Comparison of ENCODE assay signal across 17 cellular contexts in the genomic region with DNA sequence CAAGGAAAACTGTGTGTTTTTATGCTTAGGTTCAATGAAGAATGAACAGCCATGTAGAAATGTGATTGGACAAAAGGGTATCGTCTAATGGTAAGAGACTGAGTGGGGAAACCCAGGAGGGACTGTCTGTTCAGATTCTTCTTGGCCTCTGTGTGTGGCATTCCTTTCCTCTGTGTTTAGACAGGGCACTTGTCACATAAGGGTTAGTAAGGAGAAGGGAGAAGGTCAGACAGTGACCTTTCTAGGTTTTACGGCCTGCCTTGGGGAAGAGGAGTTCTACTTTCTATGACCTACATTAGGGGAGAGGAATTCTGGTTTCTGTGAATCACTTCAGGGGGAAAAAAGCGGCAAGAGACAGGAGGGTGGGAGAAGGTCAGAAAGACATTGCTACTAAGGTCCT.
DNase-seq lines count a peak whose midpoint lies in the region; ATAC-seq and TF ChIP-seq lines count a peak whose summit lies in the region.
"Had no signal": no experiment of that assay in that cellular context is flagged by ENCODE, and none has a peak within 500 bp of the region (broad histone marks: within the 10 kb centered on the region; RNA-seq: fewer than 3 reads in every experiment).

No MANE protein-coding gene starts in this region.

- no peak overlapping the region for H4K8ac ChIP-seq in mesenchymal stem cell (ENCODE audit: low read length)

- H3F3A ChIP-seq in MM.1S (ENCODE audit: insufficient read depth, low read length), result 0 out of 2 replicates have a peak, but pooled peaks cover 4% of the 10 kb centered on the region

- H3K9ac ChIP-seq in MM.1S (ENCODE audit: low read length) (no peak overlapping the region), mesenchymal stem cell (ENCODE audit: low read length) (no peak overlapping the region)

- no peak overlapping the region for H2BK15ac ChIP-seq in mesenchymal stem cell (ENCODE audit: low read depth, poor library complexity, severe bottlenecking)

- H3K4me1 ChIP-seq in MM.1S (ENCODE audit: low read length), result peaks cover 17% of the 10 kb centered on the region
- H3K4me1 ChIP-seq in mesenchymal stem cell (ENCODE audit: control insufficient read depth, insufficient read depth, low read depth, low read length), result no peaks in the 10 kb centered on the region
- no peaks in the 10 kb centered on the region for H3K4me1 ChIP-seq in psoas muscle
- H3K4me1 ChIP-seq: HAP-1 had no signal

- no peak overlapping the region for H3K4me3 Mint-ChIP-seq in neural crest cell
- H3K4me3 Mint-ChIP-seq: CD4-positive, alpha-beta memory T cell; GM23338; HFFc6 had no signal

- no peak overlapping the region for H3K23ac ChIP-seq in mesenchymal stem cell (ENCODE audit: low read length in 2 of 2)

- no peak overlapping the region for H3K18ac ChIP-seq in mesenchymal stem cell (ENCODE audit: low read depth in 1 of 2, low read length in 2 of 2)

- no peak overlapping the region for H2BK12ac ChIP-seq in mesenchymal stem cell (ENCODE audit: low read length in 2 of 2)

- H2AFZ ChIP-seq in MM.1S (ENCODE audit: low read length) (peak overlapping the region; percentile 4; the same call in 1 of the 2 replicates), mesenchymal stem cell (ENCODE audit: low read depth, low read length) (no peak overlapping the region)
- H2AFZ ChIP-seq: GM23338 had no signal

- 64% methylated on average over 3 of the region's 3 CpGs for WGBS in mesenchymal stem cell
- WGBS in psoas muscle, 3 donors, result 56 to 57% (median 57%) methylated on average over 3 of the region's 3 CpGs

- no peak overlapping the region for H2BK5ac ChIP-seq in mesenchymal stem cell (ENCODE audit: low read depth, low read length, poor library complexity, severe bottlenecking)

- H3K9me3 Mint-ChIP-seq in neural crest cell, result no peaks in the 10 kb centered on the region
- H3K9me3 Mint-ChIP-seq: CD4-positive, alpha-beta memory T cell; GM23338; HFFc6 had no signal

- H3K79me1 ChIP-seq in mesenchymal stem cell (replicated peaks; ENCODE audit: low read length, poor library complexity, severe bottlenecking), result no peaks in the 10 kb centered on the region

- no peaks in the 10 kb centered on the region for H3K9me3 ChIP-seq in MM.1S (replicated peaks; ENCODE audit: insufficient read depth, low read length)
- no peaks in the 10 kb centered on the region for H3K9me3 ChIP-seq in mesenchymal stem cell (ENCODE audit: control insufficient read depth, low read length)
- no peaks in the 10 kb centered on the region for H3K9me3 ChIP-seq in psoas muscle
- H3K9me3 ChIP-seq: HAP-1 had no signal

- H3K27ac ChIP-seq in MM.1S (ENCODE audit: low read length), result peak overlapping the region; percentile 51; the same call in 1 of the 2 replicates
- no peak overlapping the region for H3K27ac ChIP-seq in mesenchymal stem cell (ENCODE audit: low read length, poor library complexity, severe bottlenecking)
- H3K27ac ChIP-seq in psoas muscle, result no peak overlapping the region

- in situ Hi-C loops in G401 (cut with HindIII; ENCODE audit: low sequenced_read_pairs), result no loop called here

- H3K4me3 ChIP-seq in MM.1S (ENCODE audit: low read length) (no peak overlapping the region), mesenchymal stem cell (ENCODE audit: insufficient read depth in 1 of 2, low read depth in 1 of 2, low read length in 2 of 2) (no peak overlapping the region), psoas muscle (no peak overlapping the region)
- H3K4me3 ChIP-seq: GM23338, HAP-1 had no signal

- H3K27ac Mint-ChIP-seq in neural crest cell (ENCODE audit: unreplicated experiment), result peak overlapping the region; percentile 0
- H3K27ac Mint-ChIP-seq: GM23338, HFFc6 had no signal

- H2AK5ac ChIP-seq in mesenchymal stem cell (ENCODE audit: low read length, severe bottlenecking), result no peak overlapping the region

- no peak overlapping the region for H4K91ac ChIP-seq in mesenchymal stem cell (ENCODE audit: low read length)

- H3K4me2 ChIP-seq in MM.1S (ENCODE audit: low read depth, low read length), result peak overlapping the region; percentile 50
- H3K4me2 ChIP-seq in mesenchymal stem cell (ENCODE audit: low read length, poor library complexity, severe bottlenecking), result no peak overlapping the region
- H3K4me2 ChIP-seq: GM23338 had no signal

- H3K79me2 ChIP-seq in MM.1S (ENCODE audit: low read length), result no peaks in the 10 kb centered on the region

- no peak overlapping the region for H3K4ac ChIP-seq in mesenchymal stem cell (ENCODE audit: low read depth in 1 of 2, low read length in 2 of 2)

- TF ChIP-seq CTCF in MM.1S (IDR thresholded peaks at IDR 0.05; ENCODE audit: low read length), result no peak
- no peak for TF ChIP-seq CTCF in neural crest cell (conservative IDR thresholded peaks at IDR 0.05)
- TF ChIP-seq CTCF in psoas muscle (IDR thresholded peaks at IDR 0.05), result no peak

- ATAC-seq in psoas muscle, result no peak
- no peak for ATAC-seq in HG02884 (IDR thresholded peaks at IDR 0.05; ENCODE audit: unreplicated experiment)
- ATAC-seq: GM23338 had no signal

- no peaks in the 10 kb centered on the region for H4K20me1 ChIP-seq in MM.1S (ENCODE audit: insufficient read depth, low read length)

- peaks cover 20% of the 10 kb centered on the region for H3K4me1 Mint-ChIP-seq in neural crest cell
- H3K4me1 Mint-ChIP-seq: CD4-positive, alpha-beta memory T cell had no signal

- H3K27me3 Mint-ChIP-seq in neural crest cell (ENCODE audit: low read depth), result no peaks in the 10 kb centered on the region

- H2BK120ac ChIP-seq in mesenchymal stem cell (ENCODE audit: low read depth, low read length), result no peak overlapping the region

- DNase-seq in MM.1S (no peak), islet precursor cell (peak; percentile 65), neural crest cell (ENCODE audit: low read depth, low spot score) (no peak), mesenchymal stem cell (no peak), psoas muscle (no peak), G401 (ENCODE audit: low spot score) (no peak)
- DNase-seq: C1 segment of cervical spinal cord; Calu3; CD4-positive, alpha-beta memory T cell; COR-L47; DMS153; DND-41; GF-D8; HFFc6 had no signal

- no peak overlapping the region for H3K14ac ChIP-seq in mesenchymal stem cell (ENCODE audit: low read length in 2 of 2)

- no peaks in the 10 kb centered on the region for H3K9me2 ChIP-seq in MM.1S (replicated peaks; ENCODE audit: insufficient read depth, low read length)

- H3K36me3 Mint-ChIP-seq in neural crest cell (ENCODE audit: low read depth), result no peaks in the 10 kb centered on the region
- H3K36me3 Mint-ChIP-seq: CD4-positive, alpha-beta memory T cell had no signal

- intact Hi-C loops in psoas muscle (cut with DNase I), result no loop called here

- H3K36me3 ChIP-seq in MM.1S (replicated peaks; ENCODE audit: insufficient read depth, low read length) (no peaks in the 10 kb centered on the region), mesenchymal stem cell (ENCODE audit: control insufficient read depth in 1 of 2, insufficient read depth in 2 of 2, low read depth in 1 of 2, low read length in 2 of 2) (no peaks in the 10 kb centered on the region), psoas muscle (ENCODE audit: insufficient read depth in 1 of 2, low read depth in 1 of 2) (no peaks in the 10 kb centered on the region)
- H3K36me3 ChIP-seq: HAP-1 had no signal

- H3K27me3 ChIP-seq in MM.1S (replicated peaks; ENCODE audit: insufficient read depth, low read length) (no peaks in the 10 kb centered on the region), mesenchymal stem cell (ENCODE audit: control insufficient read depth in 1 of 2, insufficient read depth in 1 of 2, low read length in 2 of 2) (no peaks in the 10 kb centered on the region), psoas muscle (ENCODE audit: insufficient read depth in 3 of 3, low read length in 2 of 3) (no peaks in the 10 kb centered on the region)
